ENCODE assay signal across 14 cellular contexts in the genomic region with DNA sequence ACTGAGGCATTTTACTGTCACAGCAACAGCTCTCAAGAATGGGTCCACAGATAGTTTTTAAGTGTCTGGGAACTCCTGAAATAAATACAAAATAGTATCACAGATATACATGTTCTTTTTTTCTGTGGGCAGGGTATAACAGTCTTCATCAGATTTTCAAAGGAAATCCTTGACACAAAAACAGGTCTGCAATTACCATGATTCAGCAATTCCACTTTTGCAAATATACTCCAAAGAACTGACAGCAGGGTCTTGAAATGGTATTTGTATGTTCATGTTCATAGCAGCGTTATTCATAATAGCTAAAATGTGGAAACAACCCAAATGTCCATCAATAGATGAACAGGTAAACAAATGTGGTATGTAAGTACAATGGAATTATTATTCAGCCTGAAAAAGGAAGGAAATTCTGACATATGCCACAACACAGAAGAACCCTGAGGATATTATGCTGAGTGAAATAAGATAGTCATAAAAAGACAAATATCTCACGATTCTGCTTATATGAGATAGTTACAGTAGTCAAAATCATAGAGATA.
A peak's percentile ranks its signal among the peaks of the same experiment; 100 is the strongest.
DNase-seq lines count a peak whose midpoint lies in the region; ATAC-seq, FAIRE-seq and TF ChIP-seq lines count a peak whose summit lies in the region.
"Had no signal": no experiment of that assay in that cellular context is flagged by ENCODE, and none has a peak within 500 bp of the region (broad histone marks: within the 10 kb centered on the region; RNA-seq: fewer than 3 reads in every experiment).

No MANE protein-coding gene starts in this region.

- H3K79me2 ChIP-seq in neural progenitor cell (ENCODE audit: low read depth): no peaks in the 10 kb centered on the region

- ATAC-seq in activated CD8-positive, alpha-beta T cell treated with anti-CD3 and anti-CD28 coated beads, Interleukin-2, amount 10 ng/mL, durations not matched to agents 7 days and 5 days: no peak
- no peak for ATAC-seq in HG02870 (IDR thresholded peaks at IDR 0.05; ENCODE audit: unreplicated experiment)

- H3K4me1 ChIP-seq in A673 (ENCODE audit: insufficient read depth, low read length, poor library complexity, severe bottlenecking) (peaks cover 57% of the 10 kb centered on the region), neural progenitor cell (no peaks in the 10 kb centered on the region)

- no peak for TF ChIP-seq POLR2A in GM12892 (IDR thresholded peaks at IDR 0.05; ENCODE audit: low read depth, low read length)

- DNase-seq in A673 (ENCODE audit: low spot score) (no peak), GM12892 (ENCODE audit: insufficient read length) (no peak), lung microvascular endothelial cell (ENCODE audit: low read depth in 2 of 2) (peak; percentile 63 to 77), DMS 273 (lab: John Stamatoyannopoulos, UW; ENCODE audit: unreplicated experiment) (no peak), NCI-H1436 treated with DMSO at 0.1 percent for 48 hours (lab: John Stamatoyannopoulos, UW) (no peak), neural progenitor cell (ENCODE audit: low spot score) (no peak)
- DNase-seq in activated CD8-positive, alpha-beta T cell treated with anti-CD3 and anti-CD28 coated beads, Interleukin-2, amount 10 ng/mL, durations not matched to agents 7 days and 5 days: no peak
- DNase-seq: activated CD8-positive, alpha-beta memory T cell treated with anti-CD3 and anti-CD28 coated beads, Interleukin-2, amount 50 U/mL, for 4 hours; kidney; MG63; NCI-H524 treated with DMSO at 0.1 percent for 48 hours; posterior cingulate gyrus had no signal

- H3K9ac ChIP-seq in neural progenitor cell: no peak overlapping the region

- TF ChIP-seq CTCF in A673 (conservative IDR thresholded peaks at IDR 0.05; ENCODE audit: low read depth, low read length): no peak
- no peak for TF ChIP-seq CTCF in neural progenitor cell (IDR thresholded peaks at IDR 0.05)

- H3K27ac Mint-ChIP-seq in activated CD8-positive, alpha-beta T cell treated with anti-CD3 and anti-CD28 coated beads, Interleukin-2, amount 10 ng/mL, durations not matched to agents 7 days and 5 days: peak overlapping the region; percentile 31
- no peak overlapping the region for H3K27ac Mint-ChIP-seq in neural progenitor cell

- no TSS peak for BruUV-seq in A673 (replicated peaks; lab: Mats Ljungman, UMichigan)

- H3K4me1 Mint-ChIP-seq in activated CD8-positive, alpha-beta T cell treated with anti-CD3 and anti-CD28 coated beads, Interleukin-2, amount 10 ng/mL, durations not matched to agents 7 days and 5 days (ENCODE audit: low read depth): peaks cover 33% of the 10 kb centered on the region
- no peaks in the 10 kb centered on the region for H3K4me1 Mint-ChIP-seq in neural progenitor cell

- no peak overlapping the region for H3K4me3 Mint-ChIP-seq in activated CD8-positive, alpha-beta T cell treated with anti-CD3 and anti-CD28 coated beads, Interleukin-2, amount 10 ng/mL, durations not matched to agents 7 days and 5 days
- H3K4me3 Mint-ChIP-seq in neural progenitor cell: no peak overlapping the region

- CTCF ChIA-PET in A673 (lab: Charles Lee): no interaction called here
- CTCF ChIA-PET in activated CD8-positive, alpha-beta T cell treated with anti-CD3 and anti-CD28 coated beads, Interleukin-2, amount 10 ng/mL, durations not matched to agents 7 days and 5 days (lab: Charles Lee): interaction anchor here (0.8 kb wide), 1 partner anchor 8 kb away, joined by 5 read pairs; no protein-coding TSS in a partner anchor

- peak overlapping the region; percentile 85 for H3K27ac ChIP-seq in A673 (ENCODE audit: low read depth, low read length, poor library complexity, severe bottlenecking)
- no peak overlapping the region for H3K27ac ChIP-seq in neural progenitor cell

- H3K4me3 ChIP-seq in A673 (ENCODE audit: low read depth, low read length, poor library complexity, severe bottlenecking) (no peak overlapping the region), neural progenitor cell (no peak overlapping the region)
- H3K4me3 ChIP-seq: MG63, thoracic aorta had no signal

- no peaks in the 10 kb centered on the region for H3K27me3 ChIP-seq in A673 (replicated peaks; ENCODE audit: insufficient read depth, low read depth, low read length, poor library complexity)
- no peaks in the 10 kb centered on the region for H3K27me3 ChIP-seq in neural progenitor cell
- H3K27me3 ChIP-seq: MG63 had no signal

- no peaks in the 10 kb centered on the region for H3K27me3 Mint-ChIP-seq in activated CD8-positive, alpha-beta T cell treated with anti-CD3 and anti-CD28 coated beads, Interleukin-2, amount 10 ng/mL, durations not matched to agents 7 days and 5 days (ENCODE audit: low read depth)
- no peaks in the 10 kb centered on the region for H3K27me3 Mint-ChIP-seq in neural progenitor cell (ENCODE audit: insufficient read depth, low read depth)

- FAIRE-seq in GM12892 (lab: Jason Lieb, UNC): peak; percentile 85
- FAIRE-seq: kidney had no signal

- POLR2A ChIA-PET in A673 (lab: Charles Lee; ENCODE audit: low non-redundant PET): interaction anchor here (0.5 to 0.6 kb wide), 2 partner anchors 34 to 35 kb away, joined by 3 read pairs; no protein-coding TSS in a partner anchor
- POLR2A ChIA-PET in activated CD8-positive, alpha-beta T cell treated with anti-CD3 and anti-CD28 coated beads, Interleukin-2, amount 10 ng/mL, durations not matched to agents 7 days and 5 days (lab: Charles Lee): no interaction called here

- no peaks in the 10 kb centered on the region for H3K9me3 Mint-ChIP-seq in activated CD8-positive, alpha-beta T cell treated with anti-CD3 and anti-CD28 coated beads, Interleukin-2, amount 10 ng/mL, durations not matched to agents 7 days and 5 days (ENCODE audit: insufficient read depth)
- H3K9me3 Mint-ChIP-seq in neural progenitor cell: no peaks in the 10 kb centered on the region

- H3F3A ChIP-seq in neural progenitor cell (ENCODE audit: low read depth): no peaks in the 10 kb centered on the region

- H2AFZ ChIP-seq in neural progenitor cell (replicated peaks): no peak overlapping the region

- H3K4me2 ChIP-seq in neural progenitor cell: no peak overlapping the region

- H3K9me3 ChIP-seq in A673 (ENCODE audit: low read depth, low read length, poor library complexity, severe bottlenecking) (no peaks in the 10 kb centered on the region), neural progenitor cell (ENCODE audit: low read depth) (no peaks in the 10 kb centered on the region)
- H3K9me3 ChIP-seq: MG63, thoracic aorta had no signal

- H3K36me3 ChIP-seq in A673 (ENCODE audit: insufficient read depth, low read length, poor library complexity, severe bottlenecking): peaks cover 4% of the 10 kb centered on the region
- H3K36me3 ChIP-seq in neural progenitor cell: no peaks in the 10 kb centered on the region

- no peaks in the 10 kb centered on the region for H4K20me1 ChIP-seq in neural progenitor cell (ENCODE audit: low read depth)

- intact Hi-C loops in A673 (cut with micrococcal nuclease; ENCODE audit: unreplicated experiment): loop anchor here (5.0 kb wide), 1 partner anchor 83 kb away; the partner anchor contains the start of gene EPS15

- peaks cover 38% of the 10 kb centered on the region for H3K36me3 Mint-ChIP-seq in activated CD8-positive, alpha-beta T cell treated with anti-CD3 and anti-CD28 coated beads, Interleukin-2, amount 10 ng/mL, durations not matched to agents 7 days and 5 days (ENCODE audit: low read depth)
- peaks cover under 1% of the 10 kb centered on the region for H3K36me3 Mint-ChIP-seq in neural progenitor cell

Comparison
In these comparisons a context has a peak if more than half of its experiments do, and no peak if none do; other contexts are left out.
1. DNase-seq: peak in lung microvascular endothelial cell (2 of 2); none in A673 (single experiment), GM12892 (single experiment), activated CD8-positive, alpha-beta T cell treated with anti-CD3 and anti-CD28 coated beads, Interleukin-2, amount 10 ng/mL, durations not matched to agents 7 days and 5 days (single experiment), DMS 273 (single experiment), NCI-H1436 treated with DMSO at 0.1 percent for 48 hours (single experiment) and neural progenitor cell (single experiment).